14 cellular contexts compared by ENCODE assay signal in the genomic region with DNA sequence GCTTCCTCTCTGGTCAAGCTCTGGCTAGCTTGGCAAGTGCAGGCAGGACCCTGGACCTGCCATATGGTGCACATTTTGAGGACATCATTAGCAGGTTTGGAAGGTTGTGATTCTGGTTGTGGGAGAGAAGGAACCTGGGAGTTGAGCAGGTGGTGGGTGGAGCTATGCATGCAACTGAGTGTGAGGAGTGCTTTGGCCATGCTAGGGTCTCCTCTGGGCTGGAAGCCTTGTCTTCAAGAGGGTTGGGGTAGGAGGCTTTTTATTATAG.
DNase-seq lines count a peak whose midpoint lies in the region; ATAC-seq and TF ChIP-seq lines count a peak whose summit lies in the region.
"Had no signal": no experiment of that assay in that cellular context is flagged by ENCODE, and none has a peak within 500 bp of the region (broad histone marks: within the 10 kb centered on the region; RNA-seq: fewer than 3 reads in every experiment).

No MANE protein-coding gene starts in this region.

- no peak for TF ChIP-seq CTCF in dorsolateral prefrontal cortex (IDR thresholded peaks at IDR 0.05 in 54 of 56, conservative IDR thresholded peaks at IDR 0.05 in 2 of 56; ENCODE audit: low read depth in 1 of 56, partially characterized antibody in 56 of 56)
- no peak for TF ChIP-seq CTCF in endodermal cell (conservative IDR thresholded peaks at IDR 0.05)

- H3K36me3 ChIP-seq in BLaER1 (no peaks in the 10 kb centered on the region), endodermal cell (ENCODE audit: control insufficient read depth, insufficient read depth, low read length) (no peaks in the 10 kb centered on the region)

- H3K27me3 ChIP-seq in BLaER1 (no peaks in the 10 kb centered on the region), dorsolateral prefrontal cortex (peaks cover 0 to 4% (median 0%) of the 10 kb centered on the region in 45 donors), endodermal cell (ENCODE audit: control insufficient read depth, insufficient read depth, low read length, poor library complexity, severe bottlenecking) (peaks cover 25% of the 10 kb centered on the region)

- H3K4me3 ChIP-seq in BLaER1 (peak overlapping the region; percentile 55; the same call in 1 of the 2 replicates), dorsolateral prefrontal cortex (peak overlapping the region in 3 of 59 donors; percentile 51 to 60 (median 57)), endodermal cell (ENCODE audit: low read length) (no peak overlapping the region)
- H3K4me3 ChIP-seq: GM12878 had no signal

- no peak overlapping the region for H3K27ac ChIP-seq in BLaER1
- H3K27ac ChIP-seq in angular gyrus (ENCODE audit: low read depth, low read length), result peak overlapping the region; percentile 38
- peak overlapping the region in 49 of 59 donors; percentile 3 to 89 (median 68) for H3K27ac ChIP-seq in dorsolateral prefrontal cortex
- peak overlapping the region; percentile 59 for H3K27ac ChIP-seq in temporal lobe (ENCODE audit: low read depth, low read length)
- no peak overlapping the region for H3K27ac ChIP-seq in endodermal cell (ENCODE audit: low read depth, low read length)
- H3K27ac ChIP-seq: C4-2B had no signal

- peaks cover 8% of the 10 kb centered on the region; the same call in 1 of the 2 replicates for H4K20me1 ChIP-seq in BLaER1

- intact Hi-C loops in dorsolateral prefrontal cortex (cut with DNase I), result no loop called here

- peaks cover 38% of the 10 kb centered on the region for H3K4me1 ChIP-seq in BLaER1
- no peaks in the 10 kb centered on the region for H3K4me1 ChIP-seq in endodermal cell (ENCODE audit: control insufficient read depth, insufficient read depth, low read length)

- no peak overlapping the region for H3K4me3 Mint-ChIP-seq in endodermal cell
- H3K4me3 Mint-ChIP-seq: B cell; CD4-positive, alpha-beta T cell; H9 had no signal

- peak overlapping the region; percentile 81 for H3K4me2 ChIP-seq in BLaER1

- H3K27ac Mint-ChIP-seq in endodermal cell, result no peak overlapping the region
- H3K27ac Mint-ChIP-seq: B cell; CD4-positive, alpha-beta T cell; H9 had no signal

- no peaks in the 10 kb centered on the region for H3K36me3 Mint-ChIP-seq in endodermal cell (ENCODE audit: low read depth)

- H3K27me3 Mint-ChIP-seq in endodermal cell (ENCODE audit: insufficient read depth), result peaks cover 32% of the 10 kb centered on the region

- H3K9ac ChIP-seq in BLaER1, result no peak overlapping the region
- no peak overlapping the region for H3K9ac ChIP-seq in endodermal cell (ENCODE audit: extremely low read depth, low read length, poor library complexity, severe bottlenecking)

- H3K9me3 ChIP-seq in BLaER1 (no peaks in the 10 kb centered on the region), endodermal cell (ENCODE audit: control insufficient read depth, low read length) (no peaks in the 10 kb centered on the region)
- H3K9me3 ChIP-seq: Caco-2 had no signal

- peak in 1 of 10 donors; percentile 29 for DNase-seq in dorsolateral prefrontal cortex
- DNase-seq in endodermal cell, result no peak
- no peak for DNase-seq in stimulated activated CD4-positive, alpha-beta T cell treated with anti-CD3 and anti-CD28 coated beads, Interleukin-1b, Interleukin-23, amount 100 ng/mL, for 48 hours
- DNase-seq: CD4-positive, alpha-beta T cell; DMS79 treated with DMSO at 0.1 percent for 48 hours had no signal

- no peaks in the 10 kb centered on the region for H3K4me1 Mint-ChIP-seq in endodermal cell
- H3K4me1 Mint-ChIP-seq: B cell had no signal

- ATAC-seq in HG03342 (IDR thresholded peaks at IDR 0.05; ENCODE audit: unreplicated experiment), result no peak
- ATAC-seq: GM12878 had no signal

- H3K9me3 Mint-ChIP-seq in endodermal cell, result no peaks in the 10 kb centered on the region
- H3K9me3 Mint-ChIP-seq: CD4-positive, alpha-beta T cell; H9 had no signal

Comparison
In these comparisons a context has a peak if more than half of its experiments do, and no peak if none do; other contexts are left out.
1. H3K27ac ChIP-seq: peak in angular gyrus (single experiment), dorsolateral prefrontal cortex (49 of 59) and temporal lobe (single experiment); none in BLaER1 (single experiment) and endodermal cell (single experiment).